ENCODE assay signal across 8 cellular contexts in the genomic region with DNA sequence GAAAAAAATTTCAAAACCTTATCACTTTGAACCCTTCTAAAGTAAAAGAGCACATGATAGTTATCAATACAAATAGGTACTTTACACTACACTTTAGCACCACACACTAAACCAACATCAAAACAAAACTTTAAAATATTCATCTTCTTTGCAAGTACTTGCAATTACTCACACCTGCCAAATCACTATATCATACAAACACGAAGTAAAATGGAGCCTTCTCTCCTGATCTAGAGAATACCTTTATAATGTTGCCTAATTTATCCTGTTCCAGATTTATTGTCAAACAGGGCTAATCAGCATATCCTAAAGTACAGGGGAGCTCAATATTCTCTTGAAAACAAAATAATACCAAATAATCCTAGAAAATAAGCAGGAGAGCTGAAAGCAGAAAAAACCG. TPM values are rescaled to one million over a fixed set of nuclear protein-coding genes. Genes with fewer than 3 reads are reported as not detected.
DNase-seq lines count a peak whose midpoint lies in the region; ATAC-seq and TF ChIP-seq lines count a peak whose summit lies in the region.

No MANE protein-coding gene starts in this region.

- peak overlapping the region; percentile 54 for H3K4me3 ChIP-seq in right cardiac atrium (ENCODE audit: low read length)
- peak overlapping the region; percentile 14 to 91 (median 86) for H3K4me3 ChIP-seq in stomach

- H3K27ac ChIP-seq in right cardiac atrium (ENCODE audit: low read length) (no peak overlapping the region), stomach (peak overlapping the region in 4 of 5 donors; percentile 96 to 99 (median 97))

- TF ChIP-seq CTCF in activated CD8-positive, alpha-beta T cell treated with anti-CD3 and anti-CD28 coated beads for 36 hours (IDR thresholded peaks at IDR 0.05), result no peak
- TF ChIP-seq CTCF in stomach (IDR thresholded peaks at IDR 0.05), result no peak

- POLR2A ChIA-PET in activated CD8-positive, alpha-beta T cell treated with anti-CD3 and anti-CD28 coated beads for 36 hours (lab: Charles Lee), result interaction anchor here (0.6 to 2.2 kb wide), 4 partner anchors 17 to 45 kb away, joined by 3 to 10 read pairs (median 4); no protein-coding TSS in a partner anchor

- no peak for DNase-seq in T-helper 1 cell
- no peak for DNase-seq in activated CD8-positive, alpha-beta T cell treated with anti-CD3 and anti-CD28 coated beads for 36 hours
- no peak for DNase-seq in right cardiac atrium
- DNase-seq in stomach, result no peak

- H3K27me3 ChIP-seq in right cardiac atrium (ENCODE audit: control insufficient read depth, insufficient read depth) (no peaks in the 10 kb centered on the region), stomach (no peaks in the 10 kb centered on the region)

- no peak for ATAC-seq in activated CD8-positive, alpha-beta T cell treated with anti-CD3 and anti-CD28 coated beads for 36 hours
- ATAC-seq in right cardiac atrium (no peak), GM19035 (IDR thresholded peaks at IDR 0.05; ENCODE audit: unreplicated experiment) (no peak), GM21360 (IDR thresholded peaks at IDR 0.05; ENCODE audit: unreplicated experiment) (no peak), GM21367 (IDR thresholded peaks at IDR 0.05; ENCODE audit: unreplicated experiment) (no peak)

- H3K27ac Mint-ChIP-seq in T-helper 1 cell treated with Interleukin-12 subunit alpha and Interleukin-12 subunit beta and Interleukin-4 antibody, amounts not matched to agents 30 μg/mL and 1 μg/mL, for 36 hours, result peak overlapping the region; percentile 98
- peak overlapping the region; percentile 100 for H3K27ac Mint-ChIP-seq in activated CD8-positive, alpha-beta T cell treated with anti-CD3 and anti-CD28 coated beads for 36 hours

- H3K9me3 ChIP-seq in right cardiac atrium (ENCODE audit: control insufficient read depth, low read length) (no peaks in the 10 kb centered on the region), stomach (no peaks in the 10 kb centered on the region)

- H3K4me3 Mint-ChIP-seq in T-helper 1 cell treated with Interleukin-12 subunit alpha and Interleukin-12 subunit beta and Interleukin-4 antibody, amounts not matched to agents 30 μg/mL and 1 μg/mL, for 36 hours, result peak overlapping the region; percentile 99
- peak overlapping the region; percentile 100 for H3K4me3 Mint-ChIP-seq in activated CD8-positive, alpha-beta T cell treated with anti-CD3 and anti-CD28 coated beads for 36 hours

- TF ChIP-seq EP300 in stomach (IDR thresholded peaks at IDR 0.05), result no peak

- CTCF ChIA-PET in activated CD8-positive, alpha-beta T cell treated with anti-CD3 and anti-CD28 coated beads for 36 hours (lab: Charles Lee), result interaction anchor here (2.3 kb wide), 1 partner anchor 49 kb away, joined by 12 read pairs; no protein-coding TSS in a partner anchor

- H3K9me3 Mint-ChIP-seq in T-helper 1 cell treated with Interleukin-12 subunit alpha and Interleukin-12 subunit beta and Interleukin-4 antibody, amounts not matched to agents 30 μg/mL and 1 μg/mL, for 36 hours, result no peaks in the 10 kb centered on the region
- no peaks in the 10 kb centered on the region for H3K9me3 Mint-ChIP-seq in activated CD8-positive, alpha-beta T cell treated with anti-CD3 and anti-CD28 coated beads for 36 hours

- H3K27me3 Mint-ChIP-seq in T-helper 1 cell treated with Interleukin-12 subunit alpha and Interleukin-12 subunit beta and Interleukin-4 antibody, amounts not matched to agents 30 μg/mL and 1 μg/mL, for 36 hours (ENCODE audit: low read depth), result no peaks in the 10 kb centered on the region
- H3K27me3 Mint-ChIP-seq in activated CD8-positive, alpha-beta T cell treated with anti-CD3 and anti-CD28 coated beads for 36 hours, result no peaks in the 10 kb centered on the region

- WGBS in right cardiac atrium, result 35% methylated on average over 2 of the region's 2 CpGs
- 17 to 35% (median 21%) methylated on average over 2 of the region's 2 CpGs for WGBS in stomach, 5 donors

- TF ChIP-seq POLR2A in stomach (IDR thresholded peaks at IDR 0.05), result no peak

- peaks cover 48% of the 10 kb centered on the region for H3K4me1 Mint-ChIP-seq in T-helper 1 cell treated with Interleukin-12 subunit alpha and Interleukin-12 subunit beta and Interleukin-4 antibody, amounts not matched to agents 30 μg/mL and 1 μg/mL, for 36 hours (ENCODE audit: low read depth)
- peaks cover 45% of the 10 kb centered on the region for H3K4me1 Mint-ChIP-seq in activated CD8-positive, alpha-beta T cell treated with anti-CD3 and anti-CD28 coated beads for 36 hours (ENCODE audit: low read depth)

- H3K4me1 ChIP-seq in right cardiac atrium (ENCODE audit: control insufficient read depth, insufficient read depth, low read length) (no peaks in the 10 kb centered on the region), stomach (peaks cover 39 to 77% (median 58%) of the 10 kb centered on the region in 4 donors)

- H3K36me3 ChIP-seq in stomach, result peaks cover 0 to 11% (median under 1%) of the 10 kb centered on the region in 4 donors

- H3K36me3 Mint-ChIP-seq in T-helper 1 cell treated with Interleukin-12 subunit alpha and Interleukin-12 subunit beta and Interleukin-4 antibody, amounts not matched to agents 30 μg/mL and 1 μg/mL, for 36 hours (ENCODE audit: low read depth), result peaks cover 21% of the 10 kb centered on the region
- H3K36me3 Mint-ChIP-seq in activated CD8-positive, alpha-beta T cell treated with anti-CD3 and anti-CD28 coated beads for 36 hours (ENCODE audit: low read depth), result peaks cover 58% of the 10 kb centered on the region

- intact Hi-C loops in activated CD8-positive, alpha-beta T cell treated with anti-CD3 and anti-CD28 coated beads for 36 hours (cut with micrococcal nuclease), result loop anchor here (2.0 to 5.0 kb wide), 4 partner anchors 28 to 56 kb away; a partner anchor contains a TSS
- intact Hi-C loops in right cardiac atrium (cut with DNase I), result loop anchor here in 1 of 4 donors (5.0 kb wide), 2 partner anchors 34 to 56 kb away; a partner anchor contains a TSS
- intact Hi-C loops in stomach (cut with DNase I; ENCODE audit: low total_unique reads), result no loop called here

RNA-seq across cellular contexts. Expression of a gene that starts 3.0 kb away (rescaled TPM):
- 10 to 100 TPM; 77.5 to 87.5 TPM for total RNA-seq in activated CD8-positive, alpha-beta T cell treated with anti-CD3 and anti-CD28 coated beads for 36 hours
- 10 to 100 TPM; 26.3 to 31.9 (median 28.0) TPM for total RNA-seq in right cardiac atrium
- polyA plus RNA-seq in right cardiac atrium, result 16.4 TPM
- 10 to 100 TPM in 4 of 5 donors, 1 to 10 TPM in 1; 7.0 to 96.9 (median 68.8) TPM for total RNA-seq in stomach
- 10 to 100 TPM; 17.5 to 42.7 (median 24.3) TPM for polyA plus RNA-seq in stomach

RNA-seq across cellular contexts. Expression of a gene that starts 56.7 kb away (rescaled TPM):
- 10 to 100 TPM; 30.6 to 31.6 TPM for total RNA-seq in activated CD8-positive, alpha-beta T cell treated with anti-CD3 and anti-CD28 coated beads for 36 hours
- total RNA-seq in right cardiac atrium (10 to 100 TPM; 14.9 to 19.9 (median 17.1) TPM), stomach (10 to 100 TPM in 2 of 5 donors, 1 to 10 TPM in 3; 1.2 to 24.4 (median 8.0) TPM)
- polyA plus RNA-seq in right cardiac atrium (14.9 TPM), stomach (10 to 100 TPM; 16.5 to 20.0 (median 16.8) TPM)
